ENCODE assay signal across 1 cellular context in genomic region chr22:17817511-17818065, GRCh38.
TF ChIP-seq lines count a peak whose summit lies in the region.

No MANE protein-coding gene starts in this region.

TF ChIP-seq in GM12878, 131 proteins besides CTCF, POLR2A, EP300 and RAD21 (continued from another document):
- TF ChIP-seq ZBTB40 (IDR thresholded peaks at IDR 0.05; ENCODE audit: borderline replicate concordance) (no peak), RAD51 (IDR thresholded peaks at IDR 0.05) (no peak), HDGF (IDR thresholded peaks at IDR 0.05) (no peak), PKNOX1 (IDR thresholded peaks at IDR 0.05) (no peak), STAT3 (IDR thresholded peaks at IDR 0.05; ENCODE audit: low read depth, low read length) (no peak), NKRF (conservative IDR thresholded peaks at IDR 0.05) (no peak), SIX5 (IDR thresholded peaks at IDR 0.05; ENCODE audit: low read depth, low read length, severe bottlenecking) (no peak), KAT2A (conservative IDR thresholded peaks at IDR 0.05; ENCODE audit: control insufficient read depth, low read depth, low read length) (no peak)
